In the genomic region with DNA sequence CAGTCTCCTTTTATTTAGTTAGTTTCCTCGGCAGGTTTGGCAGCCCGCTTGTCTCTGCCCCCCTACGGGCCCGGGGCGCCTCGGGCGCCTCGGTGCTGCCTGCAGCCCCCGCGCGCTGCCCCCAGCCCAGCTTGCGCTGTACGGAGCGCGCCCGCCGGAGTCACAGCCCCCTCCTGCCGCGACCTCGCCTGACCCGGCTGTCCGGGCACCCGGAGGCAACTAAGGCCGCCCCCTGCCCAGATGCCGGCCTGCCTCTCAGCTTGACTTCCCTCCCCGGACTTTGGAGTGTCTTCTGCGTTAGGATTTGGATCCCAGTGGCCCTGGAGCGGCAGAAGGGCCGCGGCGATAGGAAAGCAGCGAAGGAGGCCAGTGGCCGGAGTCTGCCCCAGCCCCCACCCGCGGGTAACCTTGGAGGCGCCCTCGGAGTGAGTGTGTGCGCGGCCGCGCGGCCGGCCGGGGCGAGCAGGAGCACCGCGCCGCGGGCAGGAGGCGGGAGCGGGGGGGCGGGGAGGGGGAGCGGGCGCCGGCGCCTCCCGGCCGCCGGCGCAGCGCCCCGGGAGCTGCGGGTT, we compare ENCODE assay signal across 1 cellular context.
TF ChIP-seq lines count a peak whose summit lies in the region.

No MANE protein-coding gene starts in this region.

TF ChIP-seq in H1, 55 proteins besides CTCF, POLR2A, EP300 and RAD21:
- TF ChIP-seq ASH2L (IDR thresholded peaks at IDR 0.05; ENCODE audit: low read length) (peak; percentile 35), POLR2AphosphoS5 (IDR thresholded peaks at IDR 0.05; ENCODE audit: low read depth, low read length) (no peak), EGR1 (IDR thresholded peaks at IDR 0.05; ENCODE audit: borderline replicate concordance, low read depth, low read length) (no peak), MAFK (IDR thresholded peaks at IDR 0.05; ENCODE audit: low read depth, low read length) (no peak), SP4 (IDR thresholded peaks at IDR 0.05; ENCODE audit: low read length) (no peak), JUND (IDR thresholded peaks at IDR 0.05; ENCODE audit: low read length) (no peak), RBBP5 (IDR thresholded peaks at IDR 0.05; ENCODE audit: borderline replicate concordance, low read depth, low read length) (no peak)
- TF ChIP-seq, protein P1, sequence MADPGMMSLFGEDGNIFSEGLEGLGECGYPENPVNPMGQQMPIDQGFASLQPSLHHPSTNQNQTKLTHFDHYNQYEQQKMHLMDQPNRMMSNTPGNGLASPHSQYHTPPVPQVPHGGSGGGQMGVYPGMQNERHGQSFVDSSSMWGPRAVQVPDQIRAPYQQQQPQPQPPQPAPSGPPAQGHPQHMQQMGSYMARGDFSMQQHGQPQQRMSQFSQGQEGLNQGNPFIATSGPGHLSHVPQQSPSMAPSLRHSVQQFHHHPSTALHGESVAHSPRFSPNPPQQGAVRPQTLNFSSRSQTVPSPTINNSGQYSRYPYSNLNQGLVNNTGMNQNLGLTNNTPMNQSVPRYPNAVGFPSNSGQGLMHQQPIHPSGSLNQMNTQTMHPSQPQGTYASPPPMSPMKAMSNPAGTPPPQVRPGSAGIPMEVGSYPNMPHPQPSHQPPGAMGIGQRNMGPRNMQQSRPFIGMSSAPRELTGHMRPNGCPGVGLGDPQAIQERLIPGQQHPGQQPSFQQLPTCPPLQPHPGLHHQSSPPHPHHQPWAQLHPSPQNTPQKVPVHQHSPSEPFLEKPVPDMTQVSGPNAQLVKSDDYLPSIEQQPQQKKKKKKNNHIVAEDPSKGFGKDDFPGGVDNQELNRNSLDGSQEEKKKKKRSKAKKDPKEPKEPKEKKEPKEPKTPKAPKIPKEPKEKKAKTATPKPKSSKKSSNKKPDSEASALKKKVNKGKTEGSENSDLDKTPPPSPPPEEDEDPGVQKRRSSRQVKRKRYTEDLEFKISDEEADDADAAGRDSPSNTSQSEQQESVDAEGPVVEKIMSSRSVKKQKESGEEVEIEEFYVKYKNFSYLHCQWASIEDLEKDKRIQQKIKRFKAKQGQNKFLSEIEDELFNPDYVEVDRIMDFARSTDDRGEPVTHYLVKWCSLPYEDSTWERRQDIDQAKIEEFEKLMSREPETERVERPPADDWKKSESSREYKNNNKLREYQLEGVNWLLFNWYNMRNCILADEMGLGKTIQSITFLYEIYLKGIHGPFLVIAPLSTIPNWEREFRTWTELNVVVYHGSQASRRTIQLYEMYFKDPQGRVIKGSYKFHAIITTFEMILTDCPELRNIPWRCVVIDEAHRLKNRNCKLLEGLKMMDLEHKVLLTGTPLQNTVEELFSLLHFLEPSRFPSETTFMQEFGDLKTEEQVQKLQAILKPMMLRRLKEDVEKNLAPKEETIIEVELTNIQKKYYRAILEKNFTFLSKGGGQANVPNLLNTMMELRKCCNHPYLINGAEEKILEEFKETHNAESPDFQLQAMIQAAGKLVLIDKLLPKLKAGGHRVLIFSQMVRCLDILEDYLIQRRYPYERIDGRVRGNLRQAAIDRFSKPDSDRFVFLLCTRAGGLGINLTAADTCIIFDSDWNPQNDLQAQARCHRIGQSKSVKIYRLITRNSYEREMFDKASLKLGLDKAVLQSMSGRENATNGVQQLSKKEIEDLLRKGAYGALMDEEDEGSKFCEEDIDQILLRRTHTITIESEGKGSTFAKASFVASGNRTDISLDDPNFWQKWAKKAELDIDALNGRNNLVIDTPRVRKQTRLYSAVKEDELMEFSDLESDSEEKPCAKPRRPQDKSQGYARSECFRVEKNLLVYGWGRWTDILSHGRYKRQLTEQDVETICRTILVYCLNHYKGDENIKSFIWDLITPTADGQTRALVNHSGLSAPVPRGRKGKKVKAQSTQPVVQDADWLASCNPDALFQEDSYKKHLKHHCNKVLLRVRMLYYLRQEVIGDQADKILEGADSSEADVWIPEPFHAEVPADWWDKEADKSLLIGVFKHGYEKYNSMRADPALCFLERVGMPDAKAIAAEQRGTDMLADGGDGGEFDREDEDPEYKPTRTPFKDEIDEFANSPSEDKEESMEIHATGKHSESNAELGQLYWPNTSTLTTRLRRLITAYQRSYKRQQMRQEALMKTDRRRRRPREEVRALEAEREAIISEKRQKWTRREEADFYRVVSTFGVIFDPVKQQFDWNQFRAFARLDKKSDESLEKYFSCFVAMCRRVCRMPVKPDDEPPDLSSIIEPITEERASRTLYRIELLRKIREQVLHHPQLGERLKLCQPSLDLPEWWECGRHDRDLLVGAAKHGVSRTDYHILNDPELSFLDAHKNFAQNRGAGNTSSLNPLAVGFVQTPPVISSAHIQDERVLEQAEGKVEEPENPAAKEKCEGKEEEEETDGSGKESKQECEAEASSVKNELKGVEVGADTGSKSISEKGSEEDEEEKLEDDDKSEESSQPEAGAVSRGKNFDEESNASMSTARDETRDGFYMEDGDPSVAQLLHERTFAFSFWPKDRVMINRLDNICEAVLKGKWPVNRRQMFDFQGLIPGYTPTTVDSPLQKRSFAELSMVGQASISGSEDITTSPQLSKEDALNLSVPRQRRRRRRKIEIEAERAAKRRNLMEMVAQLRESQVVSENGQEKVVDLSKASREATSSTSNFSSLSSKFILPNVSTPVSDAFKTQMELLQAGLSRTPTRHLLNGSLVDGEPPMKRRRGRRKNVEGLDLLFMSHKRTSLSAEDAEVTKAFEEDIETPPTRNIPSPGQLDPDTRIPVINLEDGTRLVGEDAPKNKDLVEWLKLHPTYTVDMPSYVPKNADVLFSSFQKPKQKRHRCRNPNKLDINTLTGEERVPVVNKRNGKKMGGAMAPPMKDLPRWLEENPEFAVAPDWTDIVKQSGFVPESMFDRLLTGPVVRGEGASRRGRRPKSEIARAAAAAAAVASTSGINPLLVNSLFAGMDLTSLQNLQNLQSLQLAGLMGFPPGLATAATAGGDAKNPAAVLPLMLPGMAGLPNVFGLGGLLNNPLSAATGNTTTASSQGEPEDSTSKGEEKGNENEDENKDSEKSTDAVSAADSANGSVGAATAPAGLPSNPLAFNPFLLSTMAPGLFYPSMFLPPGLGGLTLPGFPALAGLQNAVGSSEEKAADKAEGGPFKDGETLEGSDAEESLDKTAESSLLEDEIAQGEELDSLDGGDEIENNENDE (IDR thresholded peaks at IDR 0.05; ENCODE audit: insufficient replicate concordance, low read length) = no peak
